ENCODE assay signal across 8 cellular contexts in genomic region chr14:20684662-20685456, GRCh38. TPM values are rescaled to one million over a fixed set of nuclear protein-coding genes. Genes with fewer than 3 reads are reported as not detected.
DNase-seq lines count a peak whose midpoint lies in the region; ATAC-seq, FAIRE-seq and TF ChIP-seq lines count a peak whose summit lies in the region.

No MANE protein-coding gene starts in this region.

- H3K79me2 ChIP-seq in GM12878 (ENCODE audit: control insufficient read depth, insufficient read depth, low read length): no peaks in the 10 kb centered on the region

- BruUV-seq in GM12878 (replicated peaks; lab: Mats Ljungman, UMichigan): no TSS peak

- H3K27ac Mint-ChIP-seq in HFFc6: no peak overlapping the region

- no peaks in the 10 kb centered on the region for H3K36me3 ChIP-seq in GM12878 (ENCODE audit: control insufficient read depth in 2 of 2, insufficient read depth in 2 of 2, low read length in 1 of 2)
- H3K36me3 ChIP-seq in thyroid gland: no peaks in the 10 kb centered on the region

- CTCF ChIA-PET in AG04450 (lab: Charles Lee): interaction anchor here (0.6 to 2.5 kb wide), 4 partner anchors 71 to 287 kb away, joined by 3 to 16 read pairs (median 4); no protein-coding TSS in a partner anchor
- CTCF ChIA-PET in GM12878 (lab: Yijun Ruan, JAX): interaction anchor here (0.5 to 11.0 kb wide), 10 partner anchors 10 to 355 kb away, joined by 3 to 214 read pairs (median 18); partner anchors contain the start of gene CCNB1IP1

- no peak for TF ChIP-seq EP300 in GM12878 (IDR thresholded peaks at IDR 0.05; ENCODE audit: borderline replicate concordance in 1 of 2, control insufficient read depth in 1 of 2, low read depth in 2 of 2, low read length in 2 of 2)

- TF ChIP-seq CTCF in AG04450 (IDR thresholded peaks at IDR 0.05; ENCODE audit: low read depth, low read length) (no peak), HFFc6 (IDR thresholded peaks at IDR 0.05) (no peak), GM12878 (IDR thresholded peaks at IDR 0.05 in 2 of 3, conservative IDR thresholded peaks at IDR 0.05 in 1 of 3; ENCODE audit: control insufficient read depth in 2 of 3, extremely low read depth in 1 of 3, insufficient read depth in 1 of 3, low read depth in 3 of 3, low read length in 3 of 3) (no peak), thyroid gland (IDR thresholded peaks at IDR 0.05) (no peak)

- H3K4me1 Mint-ChIP-seq in HFFc6 (ENCODE audit: low read depth): peaks cover 32% of the 10 kb centered on the region
- H3K4me1 Mint-ChIP-seq in activated T-cell treated with anti-CD3 and anti-CD28 coated beads, Interleukin-2, amount 50 U/mL, for 4 hours (ENCODE audit: low read depth): peaks cover 6% of the 10 kb centered on the region

- H3K27me3 Mint-ChIP-seq in HFFc6 (ENCODE audit: insufficient read depth): peaks cover 3% of the 10 kb centered on the region; the same call in 1 of the 2 replicates
- H3K27me3 Mint-ChIP-seq in activated T-cell treated with anti-CD3 and anti-CD28 coated beads, Interleukin-2, amount 50 U/mL, for 4 hours (ENCODE audit: low read depth): no peaks in the 10 kb centered on the region

- H3K27ac ChIP-seq in AG04450 (ENCODE audit: low read depth, low read length) (peak overlapping the region; percentile 99), GM12878 (ENCODE audit: control insufficient read depth, insufficient read depth) (peak overlapping the region; percentile 99), thyroid gland (peak overlapping the region; percentile 98 to 100 (median 100))

- ATAC-seq in GM12878: no peak
- ATAC-seq in left lobe of liver: peak; percentile 22
- ATAC-seq in HG02798 (IDR thresholded peaks at IDR 0.05; ENCODE audit: poor library complexity, unreplicated experiment): no peak
- no peak for ATAC-seq in activated T-cell treated with anti-CD3 and anti-CD28 coated beads, Interleukin-2, amount 50 U/mL, for 4 hours

- H4K20me1 ChIP-seq in GM12878 (ENCODE audit: control insufficient read depth, insufficient read depth): no peaks in the 10 kb centered on the region

- H3K27me3 ChIP-seq in AG04450 (ENCODE audit: control insufficient read depth, insufficient read depth, low read length): no peaks in the 10 kb centered on the region
- H3K27me3 ChIP-seq in GM12878 (replicated peaks in 1 of 2; ENCODE audit: control insufficient read depth in 2 of 2, insufficient read depth in 2 of 2, low read length in 1 of 2): no peaks in the 10 kb centered on the region
- H3K27me3 ChIP-seq in thyroid gland: no peaks in the 10 kb centered on the region

- POLR2A ChIA-PET in AG04450 (lab: Yijun Ruan, JAX): interaction anchor here (0.6 to 4.3 kb wide), 3 partner anchors 276 to 387 kb away, joined by 3 to 30 read pairs (median 3); partner anchors contain the start of gene PARP2
- POLR2A ChIA-PET in GM12878 (lab: Charles Lee): interaction anchor here (0.7 to 5.6 kb wide), 5 partner anchors 8 to 223 kb away, joined by 3 to 69 read pairs (median 4); partner anchors contain the start of gene PIP4P1

- H3K4me3 Mint-ChIP-seq in HFFc6: no peak overlapping the region
- H3K4me3 Mint-ChIP-seq in activated T-cell treated with anti-CD3 and anti-CD28 coated beads, Interleukin-2, amount 50 U/mL, for 4 hours: no peak overlapping the region

- intact Hi-C loops in GM12878 (cut with micrococcal nuclease; ENCODE audit: unreplicated experiment) (loop anchor here (5.0 kb wide), 2 partner anchors 223 to 273 kb away; partner anchors contain the start of genes PIP4P1 and TEP1), thyroid gland (cut with DNase I) (loop anchor here (5.0 to 10.0 kb wide), 3 partner anchors 73 to 353 kb away; partner anchors contain the start of genes APEX1, CCNB1IP1 and OSGEP)

- TF ChIP-seq POLR2A in GM12878 (IDR thresholded peaks at IDR 0.05; ENCODE audit: low read depth, low read length): no peak
- TF ChIP-seq POLR2A in thyroid gland (IDR thresholded peaks at IDR 0.05): no peak

- no peaks in the 10 kb centered on the region for H3K36me3 Mint-ChIP-seq in HFFc6 (ENCODE audit: low read depth)
- no peaks in the 10 kb centered on the region for H3K36me3 Mint-ChIP-seq in activated T-cell treated with anti-CD3 and anti-CD28 coated beads, Interleukin-2, amount 50 U/mL, for 4 hours (ENCODE audit: insufficient read depth)

- in situ Hi-C loops in GM12878 (cut with MboI): loop anchor here (5.0 kb wide), 3 partner anchors 53 to 353 kb away; partner anchors contain the start of genes CCNB1IP1 and PIP4P1

- DNase-seq in AG04450 (ENCODE audit: low read depth, low spot score) (no peak), HFFc6 (peak; percentile 30), GM12878 (ENCODE audit: low read depth, low spot score) (no peak), left lobe of liver (ENCODE audit: low spot score) (peak; percentile 81), thyroid gland (peak; percentile 12 to 13), frontal cortex (ENCODE audit: low spot score in 2 of 2) (no peak)
- DNase-seq in activated T-cell treated with anti-CD3 and anti-CD28 coated beads, Interleukin-2, amount 50 U/mL, for 4 hours: no peak

- H3K9ac ChIP-seq in GM12878 (ENCODE audit: control insufficient read depth, insufficient read depth, low read length): peak overlapping the region; percentile 93

- H3K4me2 ChIP-seq in GM12878 (ENCODE audit: control insufficient read depth, insufficient read depth): peak overlapping the region; percentile 97

- peak overlapping the region; percentile 92 for H2AFZ ChIP-seq in GM12878 (ENCODE audit: control insufficient read depth, low read depth, low read length)

- FAIRE-seq in GM12878 (lab: Jason Lieb, UNC) (no peak), frontal cortex (lab: Jason Lieb, UNC) (no peak)

- 33% methylated on average over 22 of the region's 22 CpGs for WGBS in GM12878 (ENCODE audit: insufficient coverage, insufficient replicate concordance, low lambda C conversion rate, missing lambda C conversion rate)
- WGBS in thyroid gland, 2 donors: 25 to 26% methylated on average over 22 of the region's 22 CpGs

- no peak for TF ChIP-seq RAD21 in GM12878 (IDR thresholded peaks at IDR 0.05; ENCODE audit: insufficient read depth, low read depth, low read length)

- H3K4me3 ChIP-seq in AG04450 (ENCODE audit: low read depth, low read length): peak overlapping the region; percentile 86
- peak overlapping the region; percentile 73 for H3K4me3 ChIP-seq in GM12878
- peak overlapping the region; percentile 34 to 56 (median 42) for H3K4me3 ChIP-seq in thyroid gland (replicated peaks in 1 of 3)

- SMC1A ChIA-PET in GM12878 (lab: Charles Lee; ENCODE audit: uncharacterized antibody, unreplicated experiment): interaction anchor here (0.7 to 8.9 kb wide), 10 partner anchors 12 to 355 kb away, joined by 3 to 150 read pairs (median 10); no protein-coding TSS in a partner anchor

- H3K9me3 ChIP-seq in AG04450 (ENCODE audit: control insufficient read depth, insufficient read depth, low read length) (no peaks in the 10 kb centered on the region), GM12878 (replicated peaks; ENCODE audit: control insufficient read depth, insufficient read depth, low read length) (no peaks in the 10 kb centered on the region), thyroid gland (no peaks in the 10 kb centered on the region)

- H3K9me3 Mint-ChIP-seq in HFFc6: no peaks in the 10 kb centered on the region
- H3K9me3 Mint-ChIP-seq in activated T-cell treated with anti-CD3 and anti-CD28 coated beads, Interleukin-2, amount 50 U/mL, for 4 hours: no peaks in the 10 kb centered on the region

- H3K4me1 ChIP-seq in GM12878 (ENCODE audit: control insufficient read depth, insufficient read depth, low read length) (peaks cover 18% of the 10 kb centered on the region), thyroid gland (peaks cover 7 to 10% of the 10 kb centered on the region in 2 donors)

- RAD21 ChIA-PET in GM12878 (lab: Charles Lee; ENCODE audit: unreplicated experiment): interaction anchor here (0.8 to 8.9 kb wide), 11 partner anchors 9 to 357 kb away, joined by 3 to 156 read pairs (median 5); partner anchors contain the start of gene PARP2

RNA-seq across cellular contexts. Expression of gene RNASE4, which starts 0.5 kb away (rescaled TPM):
- polyA plus RNA-seq in AG04450 (2011; rRNA removed): 15.8 and 19.0 TPM in 2 replicates
- 8.6 and 10.3 TPM in 2 replicates for polyA minus RNA-seq in AG04450 (2011; rRNA and poly(A)+ RNA removed)
- 1 to 10 TPM; 2.8 to 6.9 (median 5.3) TPM for total RNA-seq in HFFc6 (2021; fragmentation: NEBNext Ultra II Directional; extraction: Animal tissue kit (Norgen Biotek cat#: 25700))
- total RNA-seq in GM12878 (2013; cell fraction: nucleolus; rRNA removed): 1.3 and 2.4 TPM in 2 replicates
- 1.1 and 2.0 TPM in 2 replicates for total RNA-seq in GM12878 (2014; rRNA removed)
- total RNA-seq in GM12878 (2014; rRNA removed; fragmentation: Illumina TruSeq; extraction: Trizol): 1.3 and 1.6 TPM in 2 replicates
- total RNA-seq in GM12878 (2021): 0.29 and 1.1 TPM in 2 replicates
- polyA plus RNA-seq in GM12878 (2011; ENCODE audit: low read depth): 1.0 TPM
- polyA plus RNA-seq in GM12878 (2011; rRNA removed): 0.87 and 1.1 TPM in 2 replicates
- 1.1 and 1.5 TPM in 2 replicates for polyA plus RNA-seq in GM12878 (2011; cell fraction: cytosol; rRNA removed)
- polyA plus RNA-seq in GM12878 (2011; cell fraction: nucleus; rRNA removed): 0.60 and 1.4 TPM in 2 replicates
- polyA plus RNA-seq in GM12878 (2012): 1.2 and 1.5 TPM in 2 replicates
- 0.29 and 1.3 TPM in 2 replicates for polyA plus RNA-seq in GM12878 (2014; fragmentation: Illumina TruSeq; extraction: Trizol)
- polyA plus RNA-seq in GM12878 (2014; fragmentation: Nextera tagmentation; extraction: Ambion mirVana): 1 to 10 TPM; 1.2 to 2.6 TPM
- polyA plus RNA-seq in GM12878 (2014; rRNA removed): 1.0 and 1.9 TPM in 2 replicates
- polyA plus RNA-seq in GM12878 (2016; fragmentation: Nextera tagmentation; extraction: Ambion mirVana): 1 to 10 TPM; 1.4 to 1.9 TPM
- polyA minus RNA-seq in GM12878 (2011; rRNA and poly(A)+ RNA removed): 1.7 and 1.8 TPM in 2 replicates
- not detected in 2 replicates for polyA minus RNA-seq in GM12878 (2011; cell fraction: cytosol; rRNA and poly(A)+ RNA removed)
- polyA minus RNA-seq in GM12878 (2011; cell fraction: nucleus; rRNA and poly(A)+ RNA removed): 0.36 and 0.48 TPM in 2 replicates
- total RNA-seq in left lobe of liver: 152 TPM
- 10 to 100 TPM; 15.5 to 58.9 (median 45.8) TPM for total RNA-seq in thyroid gland
- total RNA-seq in activated T-cell treated with anti-CD3 and anti-CD28 coated beads, Interleukin-2, amount 50 U/mL, for 4 hours: under 1 TPM; 0.08 to 0.18 (median 0.15) TPM
- total RNA-seq in frontal cortex: 1.2 TPM

RNA-seq across cellular contexts. Expression of gene ANG, which starts 3.7 kb away (rescaled TPM):
- polyA plus RNA-seq in AG04450 (2011; rRNA removed): 5.1 TPM in 2 replicates
- polyA minus RNA-seq in AG04450 (2011; rRNA and poly(A)+ RNA removed): 3.3 and 7.6 TPM in 2 replicates
- 1 to 10 TPM; 2.4 to 4.0 (median 3.2) TPM for total RNA-seq in HFFc6 (2021; fragmentation: NEBNext Ultra II Directional; extraction: Animal tissue kit (Norgen Biotek cat#: 25700))
- 1.6 and 2.6 TPM in 2 replicates for total RNA-seq in GM12878 (2013; cell fraction: nucleolus; rRNA removed)
- 2.1 TPM in 2 replicates for total RNA-seq in GM12878 (2014; rRNA removed)
- total RNA-seq in GM12878 (2014; rRNA removed; fragmentation: Illumina TruSeq; extraction: Trizol): 1.8 and 1.9 TPM in 2 replicates
- 1.8 and 2.6 TPM in 2 replicates for total RNA-seq in GM12878 (2021)
- 2.6 TPM for polyA plus RNA-seq in GM12878 (2011; ENCODE audit: low read depth)
- polyA plus RNA-seq in GM12878 (2011; rRNA removed): 1.0 and 1.1 TPM in 2 replicates
- polyA plus RNA-seq in GM12878 (2011; cell fraction: cytosol; rRNA removed): 1.3 and 1.9 TPM in 2 replicates
- 0.57 and 0.76 TPM in 2 replicates for polyA plus RNA-seq in GM12878 (2011; cell fraction: nucleus; rRNA removed)
- 1.8 and 2.2 TPM in 2 replicates for polyA plus RNA-seq in GM12878 (2012)
- 2.7 and 3.2 TPM in 2 replicates for polyA plus RNA-seq in GM12878 (2014; fragmentation: Illumina TruSeq; extraction: Trizol)
- 1 to 10 TPM; 2.9 to 5.9 TPM for polyA plus RNA-seq in GM12878 (2014; fragmentation: Nextera tagmentation; extraction: Ambion mirVana)
- 2.2 and 2.3 TPM in 2 replicates for polyA plus RNA-seq in GM12878 (2014; rRNA removed)
- polyA plus RNA-seq in GM12878 (2016; fragmentation: Nextera tagmentation; extraction: Ambion mirVana): 1 to 10 TPM; 1.9 to 2.0 TPM
- 0.82 and 1.5 TPM in 2 replicates for polyA minus RNA-seq in GM12878 (2011; rRNA and poly(A)+ RNA removed)
- polyA minus RNA-seq in GM12878 (2011; cell fraction: cytosol; rRNA and poly(A)+ RNA removed): not detected in 2 replicates
- not detected in 2 replicates for polyA minus RNA-seq in GM12878 (2011; cell fraction: nucleus; rRNA and poly(A)+ RNA removed)
- 685 TPM for total RNA-seq in left lobe of liver
- total RNA-seq in thyroid gland: 10 to 100 TPM in 1 of 4 donors, 1 to 10 TPM in 3; 2.8 to 17.6 (median 5.8) TPM
- under 1 TPM in 1 of 3 donors, not detected in 2; 0.19 TPM for total RNA-seq in activated T-cell treated with anti-CD3 and anti-CD28 coated beads, Interleukin-2, amount 50 U/mL, for 4 hours
- 0.82 TPM for total RNA-seq in frontal cortex

RNA-seq across cellular contexts. Expression of gene OR6S1, which starts 43.4 kb away (rescaled TPM):
- polyA plus RNA-seq in AG04450 (2011; rRNA removed) (not detected in 2 replicates), GM12878 (2011; rRNA removed) (0.09 and 0.24 TPM in 2 replicates), GM12878 (2014; fragmentation: Illumina TruSeq; extraction: Trizol) (0.22 TPM in 1 of 2 replicates, not detected in the other), GM12878 (2014; fragmentation: Nextera tagmentation; extraction: Ambion mirVana) (not detected), GM12878 (2014; rRNA removed) (0.35 and 0.42 TPM in 2 replicates), GM12878 (2016; fragmentation: Nextera tagmentation; extraction: Ambion mirVana) (not detected)
- not detected in 2 replicates for polyA minus RNA-seq in AG04450 (2011; rRNA and poly(A)+ RNA removed)
- total RNA-seq in HFFc6 (2021; fragmentation: NEBNext Ultra II Directional; extraction: Animal tissue kit (Norgen Biotek cat#: 25700)): not detected
- total RNA-seq in GM12878 (2013; cell fraction: nucleolus; rRNA removed): 12.5 and 19.1 TPM in 2 replicates
- total RNA-seq in GM12878 (2014; rRNA removed) (0.62 and 0.76 TPM in 2 replicates), GM12878 (2014; rRNA removed; fragmentation: Illumina TruSeq; extraction: Trizol) (0.64 and 0.67 TPM in 2 replicates), GM12878 (2021) (0.51 and 0.66 TPM in 2 replicates), left lobe of liver (not detected), thyroid gland (not detected), frontal cortex (not detected)
- 0.66 TPM for polyA plus RNA-seq in GM12878 (2011; ENCODE audit: low read depth)
- polyA plus RNA-seq in GM12878 (2011; cell fraction: cytosol; rRNA removed): 0.12 and 0.24 TPM in 2 replicates
- 0.70 and 1.1 TPM in 2 replicates for polyA plus RNA-seq in GM12878 (2011; cell fraction: nucleus; rRNA removed)
- 0.16 and 0.27 TPM in 2 replicates for polyA plus RNA-seq in GM12878 (2012)
- polyA minus RNA-seq in GM12878 (2011; rRNA and poly(A)+ RNA removed): 0.80 TPM in 1 of 2 replicates, not detected in the other
- polyA minus RNA-seq in GM12878 (2011; cell fraction: cytosol; rRNA and poly(A)+ RNA removed): not detected in 2 replicates
- polyA minus RNA-seq in GM12878 (2011; cell fraction: nucleus; rRNA and poly(A)+ RNA removed): 0.48 and 0.86 TPM in 2 replicates
- total RNA-seq in activated T-cell treated with anti-CD3 and anti-CD28 coated beads, Interleukin-2, amount 50 U/mL, for 4 hours: not detected

Comparison
In these comparisons a context has a peak if more than half of its experiments do, and no peak if none do; other contexts are left out.
1. DNase-seq: peak in HFFc6 (single experiment), left lobe of liver (single experiment) and thyroid gland (2 of 2); none in AG04450 (single experiment), GM12878 (single experiment), activated T-cell treated with anti-CD3 and anti-CD28 coated beads, Interleukin-2, amount 50 U/mL, for 4 hours (single experiment) and frontal cortex (0 of 2).
2. RNA of gene ANG, which starts 3.7 kb away (total RNA-seq): 685 TPM in left lobe of liver (single experiment); 2.8 to 17.6 TPM in thyroid gland, 2.4 to 4.0 TPM in HFFc6, 1.6 to 2.6 TPM in GM12878, 0.82 TPM in frontal cortex (single experiment) and 0.19 TPM in activated T-cell treated with anti-CD3 and anti-CD28 coated beads, Interleukin-2, amount 50 U/mL, for 4 hours; every median in the first group is over 10 times any median in the second.
3. Peak in every context shown above with its lines, with median percentiles within 50 percentile points of each other: H3K27ac ChIP-seq and H3K4me3 ChIP-seq.